In genomic region chr10:59460601-59461000, GRCh38 we compare ENCODE assay signal across 5 cellular contexts.
"Had no signal": no experiment of that assay in that cellular context is flagged by ENCODE, and none has a peak within 500 bp of the region (broad histone marks: within the 10 kb centered on the region; RNA-seq: fewer than 3 reads in every experiment).

No MANE protein-coding gene starts in this region.

- DNase-seq: H9, HCEC 1CT, IMR-90 had no signal

- H3K4me3 ChIP-seq: GM23338, K562 had no signal

- H2AFZ ChIP-seq: GM23338 had no signal

- H3K4me2 ChIP-seq: GM23338 had no signal
